Comparison of ENCODE assay signal across 1 cellular context in genomic region chr22:36355362-36355761, GRCh38.
TF ChIP-seq lines count a peak whose summit lies in the region.

No MANE protein-coding gene starts in this region.

TF ChIP-seq in IMR-90, 13 proteins besides CTCF, POLR2A, EP300 and RAD21 (continued from another document):
- no peak for TF ChIP-seq BHLHE40 (IDR thresholded peaks at IDR 0.05; ENCODE audit: low read depth, low read length)
- no peak for TF ChIP-seq RCOR1 (IDR thresholded peaks at IDR 0.05; ENCODE audit: insufficient replicate concordance, low read length)
- no peak for TF ChIP-seq FOS (IDR thresholded peaks at IDR 0.05; ENCODE audit: low read depth, low read length)
